8 cellular contexts compared by ENCODE assay signal in the genomic region with DNA sequence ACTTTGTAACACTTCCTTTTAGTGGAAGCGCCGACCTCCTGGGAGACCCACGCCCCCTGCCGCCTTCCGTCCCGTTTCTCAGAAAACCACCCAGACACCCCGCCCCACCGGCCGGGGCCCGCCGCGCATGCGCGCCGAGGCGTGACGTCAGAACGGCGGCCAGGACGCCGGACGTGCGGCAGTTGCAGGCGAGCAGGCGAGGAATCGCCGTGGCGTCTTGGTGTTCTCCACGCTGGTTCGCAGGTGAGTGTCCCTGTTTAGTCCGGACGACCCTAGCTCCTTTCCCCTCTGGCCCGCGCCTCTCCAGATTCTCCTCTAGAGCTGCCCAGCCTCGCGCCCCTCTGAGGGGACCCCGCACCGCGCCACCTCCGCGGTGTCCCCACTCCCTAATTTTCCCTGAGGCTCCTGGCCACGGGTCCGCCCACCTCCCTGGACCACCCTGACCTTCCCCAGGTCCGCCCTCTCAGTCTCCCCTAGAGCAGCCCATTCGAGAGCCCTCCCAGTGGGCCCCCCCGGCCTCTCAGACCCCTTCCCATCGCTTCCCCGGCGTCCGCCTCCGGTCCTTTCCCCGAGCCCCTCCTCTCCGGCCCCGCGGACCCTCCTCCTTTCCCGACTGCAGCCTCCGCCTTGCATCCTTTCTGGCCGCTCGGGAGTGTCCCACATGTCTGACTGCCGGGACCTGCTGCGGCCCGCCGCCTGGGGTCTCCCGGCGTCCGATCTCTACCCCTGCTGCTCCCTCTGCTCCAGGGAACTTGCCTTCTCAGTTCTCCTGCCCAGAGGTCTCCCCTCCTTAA. TPM values are rescaled to one million over a fixed set of nuclear protein-coding genes. Genes with fewer than 3 reads are reported as not detected.
A peak's percentile ranks its signal among the peaks of the same experiment; 100 is the strongest.
DNase-seq lines count a peak whose midpoint lies in the region; ATAC-seq and TF ChIP-seq lines count a peak whose summit lies in the region.

Gene PLEKHB2 (plus strand): TSS at position 181 of the 794 bp plus-strand sequence. CDS start 15,606 bp downstream, outside the sequence.

- no peaks in the 10 kb centered on the region for H3K27me3 ChIP-seq in mammary epithelial cell (ENCODE audit: insufficient read depth, low read length)

- peak within 1 kb of the TSS; percentile 83 for H3K9ac ChIP-seq in mammary epithelial cell (ENCODE audit: insufficient read depth, low read length)

- H3K79me2 ChIP-seq in mammary epithelial cell (ENCODE audit: insufficient read depth, low read length) = peaks cover 53% of the 10 kb centered on the region

- H3K36me3 ChIP-seq in mammary epithelial cell (ENCODE audit: insufficient read depth, low read length) = no peaks in the 10 kb centered on the region

- H3K9me3 ChIP-seq in mammary epithelial cell (replicated peaks; ENCODE audit: insufficient read depth, low read length) = no peaks in the 10 kb centered on the region

- peak; percentile 81 for ATAC-seq in GM18511 (IDR thresholded peaks at IDR 0.05; ENCODE audit: unreplicated experiment)
- ATAC-seq in HG03025 (IDR thresholded peaks at IDR 0.05; ENCODE audit: low FRiP score, unreplicated experiment) = peak; percentile 79

- peak within 1 kb of the TSS; percentile 90 for H2AFZ ChIP-seq in mammary epithelial cell (ENCODE audit: low read depth, low read length)

- H3K4me3 ChIP-seq in WI38 (ENCODE audit: low read depth, low read length) = peak within 1 kb of the TSS; percentile 80
- peak within 1 kb of the TSS; percentile 95 to 99 (median 99) for H3K4me3 ChIP-seq in mammary epithelial cell (replicated peaks in 1 of 3; ENCODE audit: insufficient read depth in 1 of 3, low read depth in 2 of 3, low read length in 3 of 3)

- dilution Hi-C loops in mammary epithelial cell (cut with HindIII; ENCODE audit: low sequenced_read_pairs) = loop anchor here (5.0 kb wide), 1 partner anchor 33 kb away; no protein-coding TSS in a partner anchor

- peak; percentile 72 for DNase-seq in A172 (ENCODE audit: low spot score)
- peak; percentile 87 for DNase-seq in NCI-H2196 (lab: John Stamatoyannopoulos, UW; ENCODE audit: unreplicated experiment)
- DNase-seq in mammary epithelial cell = peak; percentile 83
- peak; percentile 93 for DNase-seq in inferior parietal cortex (ENCODE audit: extremely low spot score)
- DNase-seq in stimulated activated CD4-positive, alpha-beta T cell treated with anti-CD3 and anti-CD28 coated beads, Interleukin-12 subunit alpha, Interleukin-12 subunit beta, amount 100 ng/mL, for 24 hours (ENCODE audit: low read depth in 2 of 2) = peak; percentile 86 to 92

- in situ Hi-C loops in mammary epithelial cell (cut with MboI; ENCODE audit: low sequenced_read_pairs in 2 of 2) = no loop called here

- peak within 1 kb of the TSS; percentile 87 for H3K4me2 ChIP-seq in mammary epithelial cell (ENCODE audit: insufficient read depth, low read depth, low read length)

- BruUV-seq in mammary epithelial cell (replicated peaks; lab: Mats Ljungman, UMichigan) = no TSS peak

- TF ChIP-seq CTCF in WI38 (IDR thresholded peaks at IDR 0.05; ENCODE audit: low read depth, low read length) (no peak), mammary epithelial cell (conservative IDR thresholded peaks at IDR 0.05 in 1 of 2, IDR thresholded peaks at IDR 0.05 in 1 of 2; ENCODE audit: extremely low read depth in 1 of 2, insufficient read depth in 1 of 2, low read depth in 1 of 2, low read length in 2 of 2) (peak in 1 of 2 donors; percentile 32)

- CTCF ChIA-PET in mammary epithelial cell (lab: Charles Lee; ENCODE audit: low non-redundant PET) = no interaction called here

- WGBS in mammary epithelial cell (ENCODE audit: low coverage, missing lambda C conversion rate) = 1% methylated on average over 15 of the region's 66 CpGs

- no peaks in the 10 kb centered on the region for H4K20me1 ChIP-seq in mammary epithelial cell (ENCODE audit: insufficient read depth, low read length)

- intact Hi-C loops in mammary epithelial cell (cut with micrococcal nuclease) = loop anchor here (2.0 kb wide), 1 partner anchor 307 kb away; no protein-coding TSS in a partner anchor

- H3K4me1 ChIP-seq in mammary epithelial cell (ENCODE audit: insufficient read depth, low read length) = peaks cover 23% of the 10 kb centered on the region

- peak within 1 kb of the TSS; percentile 72 for H3K27ac ChIP-seq in mammary epithelial cell (ENCODE audit: insufficient read depth, low read depth, low read length)

RNA-seq across cellular contexts. Expression of gene PLEKHB2, which starts in this region (rescaled TPM):
- total RNA-seq in A172 (2014; rRNA removed; shearing (Covaris generic)) = 149 and 159 TPM in 2 replicates
- total RNA-seq in mammary epithelial cell = 100 to 1,000 TPM in 1 of 2 donors, 10 to 100 TPM in 1; 72.1 to 130 TPM
- polyA plus RNA-seq in mammary epithelial cell = 64.8 TPM
- polyA minus RNA-seq in mammary epithelial cell = 97.6 TPM

Comparison
In these comparisons a context has a peak if more than half of its experiments do, and no peak if none do; other contexts are left out.
1. Peak in every context shown above with its lines: DNase-seq, ATAC-seq, H3K4me3 ChIP-seq and H3K27ac ChIP-seq.